Comparison of ENCODE assay signal across 22 cellular contexts in the genomic region with DNA sequence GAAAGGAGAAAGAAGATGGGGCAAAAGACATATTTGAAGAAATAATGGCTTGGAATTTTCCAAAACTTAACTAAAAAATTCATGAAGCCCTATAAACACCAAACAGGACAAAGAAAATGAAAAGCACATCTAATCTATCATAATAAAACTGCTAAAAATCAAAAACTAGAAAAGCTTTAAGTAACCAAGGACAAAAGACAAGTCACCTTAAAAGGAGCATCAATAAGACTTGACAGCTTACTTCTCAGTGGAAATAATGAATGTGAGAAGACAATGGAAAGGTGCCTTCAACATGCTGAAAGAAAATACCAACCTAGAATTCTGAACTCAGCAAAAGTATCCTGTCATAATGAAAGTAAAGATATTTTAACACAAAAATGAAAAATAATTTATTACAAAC. TPM values are rescaled to one million over a fixed set of nuclear protein-coding genes. Genes with fewer than 3 reads are reported as not detected.
DNase-seq lines count a peak whose midpoint lies in the region; ATAC-seq and TF ChIP-seq lines count a peak whose summit lies in the region.
"Had no signal": no experiment of that assay in that cellular context is flagged by ENCODE, and none has a peak within 500 bp of the region (broad histone marks: within the 10 kb centered on the region; RNA-seq: fewer than 3 reads in every experiment).

No MANE protein-coding gene starts in this region.

- no peaks in the 10 kb centered on the region for H3K4me1 ChIP-seq in HCT116 (ENCODE audit: control insufficient read depth in 1 of 2, insufficient read depth in 2 of 2, low read length in 2 of 2)
- H3K4me1 ChIP-seq in OCI-LY7 (ENCODE audit: insufficient read depth, low read length, poor library complexity, severe bottlenecking), result no peaks in the 10 kb centered on the region
- H3K4me1 ChIP-seq: SJCRH30 had no signal

- H3K9me3 ChIP-seq in HCT116 (ENCODE audit: control insufficient read depth in 1 of 2, insufficient read depth in 1 of 2, low read depth in 1 of 2, low read length in 2 of 2) (peaks cover 10 to 21% of the 10 kb centered on the region in 2 experiments; a peak in 3 of 4 replicates), OCI-LY7 (ENCODE audit: low read length) (peaks cover 33% of the 10 kb centered on the region; the same call in 1 of the 2 replicates)

- DNase-seq in DMS 273 (lab: John Stamatoyannopoulos, UW; ENCODE audit: unreplicated experiment) (peak; percentile 17), DMS 273 treated with DMSO at 0.1 percent for 48 hours (lab: John Stamatoyannopoulos, UW) (no peak), HCT116 (ENCODE audit: low read depth, low spot score) (peak; percentile 13), OCI-LY7 (ENCODE audit: low spot score) (peak; percentile 7), cerebellar cortex (ENCODE audit: low spot score) (peak; percentile 26), NCI-H1105 treated with DMSO at 0.1 percent for 48 hours (lab: John Stamatoyannopoulos, UW) (no peak), NCI-H1092 treated with DMSO at 0.1 percent for 48 hours (lab: John Stamatoyannopoulos, UW) (no peak)
- DNase-seq: CD4-positive, CD25-positive, alpha-beta regulatory T cell; COR-L47; DMS153; EL; H7; NCI-H146; NCI-H2081; NCI-H226; NCI-H524; NCI-H82; PC-3; T1000 had no signal

- H3K9me2 ChIP-seq in HCT116 (ENCODE audit: insufficient read depth) (no peaks in the 10 kb centered on the region), OCI-LY7 (ENCODE audit: insufficient read depth, low read length) (no peaks in the 10 kb centered on the region)

- H3K27me3 ChIP-seq in HCT116 (ENCODE audit: insufficient read depth, low read length), result no peaks in the 10 kb centered on the region
- H3K27me3 ChIP-seq: SJCRH30 had no signal

- TF ChIP-seq CTCF in HCT116 (IDR thresholded peaks at IDR 0.05 in 2 of 3, conservative IDR thresholded peaks at IDR 0.05 in 1 of 3; ENCODE audit: borderline replicate concordance in 1 of 3, insufficient read depth in 1 of 3, low read depth in 2 of 3, low read length in 2 of 3) (no peak), OCI-LY7 (conservative IDR thresholded peaks at IDR 0.05; ENCODE audit: low read length) (no peak)

- intact Hi-C loops in HCT116 (cut with micrococcal nuclease) (no loop called here), OCI-LY7 (cut with micrococcal nuclease; ENCODE audit: unreplicated experiment) (no loop called here)

- TF ChIP-seq RAD21 in HCT116 (IDR thresholded peaks at IDR 0.05; ENCODE audit: low read depth), result no peak

- POLR2A ChIA-PET in HCT116 (lab: Charles Lee) (no interaction called here), OCI-LY7 (lab: Charles Lee) (no interaction called here)

- H3K79me2 ChIP-seq in HCT116 (ENCODE audit: insufficient read depth, low read length) (no peaks in the 10 kb centered on the region), OCI-LY7 (ENCODE audit: insufficient read depth, low read depth, low read length) (no peaks in the 10 kb centered on the region)

- no peak overlapping the region for H3K9ac ChIP-seq in HCT116 (ENCODE audit: low read length)

- H3K36me3 ChIP-seq in HCT116 (ENCODE audit: control insufficient read depth in 1 of 2, insufficient read depth in 2 of 2, low read length in 2 of 2), result peaks cover 0 to 6% of the 10 kb centered on the region in 2 experiments; a peak in 1 of 4 replicates
- peaks cover 22% of the 10 kb centered on the region for H3K36me3 ChIP-seq in OCI-LY7 (ENCODE audit: insufficient read depth, low read length)

- no peak overlapping the region for H2AFZ ChIP-seq in HCT116 (ENCODE audit: low read depth, low read length, poor library complexity, severe bottlenecking)
- H2AFZ ChIP-seq in OCI-LY7 (ENCODE audit: low read length), result no peak overlapping the region

- BruUV-seq in HCT116 (replicated peaks; lab: Mats Ljungman, UMichigan) (no TSS peak), OCI-LY7 (replicated peaks; lab: Mats Ljungman, UMichigan) (no TSS peak)

- CTCF ChIA-PET in HCT116 (lab: Charles Lee), result no interaction called here
- CTCF ChIA-PET in OCI-LY7 (lab: Charles Lee; ENCODE audit: unreplicated experiment), result interaction anchor here (0.5 kb wide), 1 partner anchor 850 kb away, joined by 3 read pairs; no protein-coding TSS in a partner anchor

- no peak overlapping the region for H3K4me2 ChIP-seq in HCT116 (ENCODE audit: low read length)
- no peak overlapping the region for H3K4me2 ChIP-seq in OCI-LY7 (ENCODE audit: low read length)

- no peak for TF ChIP-seq POLR2A in HCT116 (IDR thresholded peaks at IDR 0.05; ENCODE audit: borderline replicate concordance, extremely low read depth, insufficient read depth, insufficient read length)

- RAD21 ChIA-PET in HCT116 (lab: Charles Lee; ENCODE audit: low non-redundant PET in 1 of 2, low total read pairs in 2 of 2, uncharacterized antibody in 2 of 2, unreplicated experiment in 2 of 2), result no interaction called here

- ATAC-seq in HCT116 (no peak), GM21381 (IDR thresholded peaks at IDR 0.05; ENCODE audit: unreplicated experiment) (no peak)
- ATAC-seq: PC-3 had no signal

- H3K27ac ChIP-seq in HCT116 (ENCODE audit: low read depth, low read length), result no peak overlapping the region
- H3K27ac ChIP-seq in OCI-LY7 (ENCODE audit: low read depth, low read length, poor library complexity, severe bottlenecking), result no peak overlapping the region
- H3K27ac ChIP-seq: 22Rv1, SJCRH30 had no signal

- no peaks in the 10 kb centered on the region for H4K20me1 ChIP-seq in HCT116 (ENCODE audit: insufficient read depth)
- H4K20me1 ChIP-seq in OCI-LY7 (ENCODE audit: insufficient read depth, low read length), result no peaks in the 10 kb centered on the region

- no peak overlapping the region for H3K4me3 ChIP-seq in HCT116 (replicated peaks in 1 of 2; ENCODE audit: low read depth in 1 of 2, low read length in 2 of 2)
- no peak overlapping the region for H3K4me3 ChIP-seq in OCI-LY7 (ENCODE audit: low read depth, low read length, poor library complexity, severe bottlenecking)
- H3K4me3 ChIP-seq: SJCRH30 had no signal

TF ChIP-seq in HCT116, 20 proteins besides CTCF, POLR2A, EP300 and RAD21:
- TF ChIP-seq, protein P1, sequence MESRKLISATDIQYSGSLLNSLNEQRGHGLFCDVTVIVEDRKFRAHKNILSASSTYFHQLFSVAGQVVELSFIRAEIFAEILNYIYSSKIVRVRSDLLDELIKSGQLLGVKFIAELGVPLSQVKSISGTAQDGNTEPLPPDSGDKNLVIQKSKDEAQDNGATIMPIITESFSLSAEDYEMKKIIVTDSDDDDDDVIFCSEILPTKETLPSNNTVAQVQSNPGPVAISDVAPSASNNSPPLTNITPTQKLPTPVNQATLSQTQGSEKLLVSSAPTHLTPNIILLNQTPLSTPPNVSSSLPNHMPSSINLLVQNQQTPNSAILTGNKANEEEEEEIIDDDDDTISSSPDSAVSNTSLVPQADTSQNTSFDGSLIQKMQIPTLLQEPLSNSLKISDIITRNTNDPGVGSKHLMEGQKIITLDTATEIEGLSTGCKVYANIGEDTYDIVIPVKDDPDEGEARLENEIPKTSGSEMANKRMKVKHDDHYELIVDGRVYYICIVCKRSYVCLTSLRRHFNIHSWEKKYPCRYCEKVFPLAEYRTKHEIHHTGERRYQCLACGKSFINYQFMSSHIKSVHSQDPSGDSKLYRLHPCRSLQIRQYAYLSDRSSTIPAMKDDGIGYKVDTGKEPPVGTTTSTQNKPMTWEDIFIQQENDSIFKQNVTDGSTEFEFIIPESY (IDR thresholded peaks at IDR 0.05; ENCODE audit: extremely low read depth, insufficient replicate concordance, low read length), result no peak
- no peak for TF ChIP-seq FOSL1 (IDR thresholded peaks at IDR 0.05; ENCODE audit: low read depth)
- TF ChIP-seq EGR1 (IDR thresholded peaks at IDR 0.05; ENCODE audit: low read depth), result no peak
- peak; percentile 74; the same call in 1 of the 2 replicates for TF ChIP-seq CBX3 (IDR thresholded peaks at IDR 0.05; ENCODE audit: low read depth)
- no peak for TF ChIP-seq JUND (IDR thresholded peaks at IDR 0.05)
- TF ChIP-seq POLR2AphosphoS5 (IDR thresholded peaks at IDR 0.05; ENCODE audit: low read depth, low read length), result no peak

RNA-seq across cellular contexts. Expression of gene GTF3C4, which starts 27.0 kb away (rescaled TPM):
- total RNA-seq in HCT116 (2021; ENCODE audit: unreplicated experiment) (26.4 TPM), OCI-LY7 (2022) (18.6 and 19.0 TPM in 2 replicates)
- polyA plus RNA-seq in HCT116 (2012), result 7.8 and 8.6 TPM in 2 replicates
- total RNA-seq in OCI-LY7 (2014; rRNA removed; shearing (Covaris generic)), result 15.3 and 15.7 TPM in 2 replicates

RNA-seq across cellular contexts. Expression of gene DDX31, which starts 27.4 kb away (rescaled TPM):
- total RNA-seq in HCT116 (2021; ENCODE audit: unreplicated experiment) (25.8 TPM), OCI-LY7 (2022) (24.1 and 28.3 TPM in 2 replicates)
- polyA plus RNA-seq in HCT116 (2012), result 9.7 and 11.3 TPM in 2 replicates
- 23.0 and 28.8 TPM in 2 replicates for total RNA-seq in OCI-LY7 (2014; rRNA removed; shearing (Covaris generic))

Comparison
In these comparisons a context has a peak if more than half of its experiments do, and no peak if none do; other contexts are left out.
1. DNase-seq: peak in DMS 273 (single experiment), HCT116 (single experiment), OCI-LY7 (single experiment) and cerebellar cortex (single experiment); none in DMS 273 treated with DMSO at 0.1 percent for 48 hours (single experiment), NCI-H1105 treated with DMSO at 0.1 percent for 48 hours (single experiment) and NCI-H1092 treated with DMSO at 0.1 percent for 48 hours (single experiment).